ENCODE assay signal across 9 cellular contexts in genomic region chr14:75274045-75274898, GRCh38. TPM values are rescaled to one million over a fixed set of nuclear protein-coding genes. Genes with fewer than 3 reads are reported as not detected.
DNase-seq lines count a peak whose midpoint lies in the region; ATAC-seq and TF ChIP-seq lines count a peak whose summit lies in the region.
"Had no signal": no experiment of that assay in that cellular context is flagged by ENCODE, and none has a peak within 500 bp of the region (broad histone marks: within the 10 kb centered on the region; RNA-seq: fewer than 3 reads in every experiment).

No MANE protein-coding gene starts in this region.

- intact Hi-C loops in esophagus squamous epithelium (cut with DNase I) = no loop called here

- no peak overlapping the region for H2AFZ ChIP-seq in ACC112 (ENCODE audit: low read length, unreplicated experiment)

- DNase-seq in SJCRH30 = no peak
- DNase-seq in esophagus squamous epithelium (lab: John Stamatoyannopoulos, UW) = no peak
- peak; percentile 75 for DNase-seq in pons (ENCODE audit: low spot score)
- no peak for DNase-seq in amniotic stem cell (lab: John Stamatoyannopoulos, UW)
- DNase-seq in erythroblast (lab: John Stamatoyannopoulos, UW) = no peak
- no peak for DNase-seq in NCI-H345 treated with DMSO at 0.1 percent for 48 hours (lab: John Stamatoyannopoulos, UW; ENCODE audit: unreplicated experiment)
- DNase-seq: stimulated activated CD4-positive, alpha-beta T cell treated with anti-CD3 and anti-CD28 coated beads, Interleukin-2, amount 100 ng/mL, for 48 hours had no signal

- TF ChIP-seq POLR2A in esophagus squamous epithelium (IDR thresholded peaks at IDR 0.05) (no peak), erythroblast (IDR thresholded peaks at IDR 0.05; ENCODE audit: low read length) (no peak)

- 71 to 75% methylated on average over 6 of the region's 6 CpGs for WGBS in esophagus squamous epithelium, 2 donors

- no peak for TF ChIP-seq CTCF in esophagus squamous epithelium (IDR thresholded peaks at IDR 0.05)

- H3K4me1 ChIP-seq in ACC112 (ENCODE audit: control insufficient read depth, insufficient read depth, low read length, unreplicated experiment) (peaks cover 21% of the 10 kb centered on the region), SJCRH30 (peaks cover 4% of the 10 kb centered on the region; the same call in 1 of the 2 replicates), esophagus squamous epithelium (peaks cover 36 to 64% (median 43%) of the 10 kb centered on the region in 3 donors)

- H3K27ac ChIP-seq in ACC112 (ENCODE audit: low read depth, low read length) = peak overlapping the region; percentile 69
- 0 out of 2 replicates have a peak overlapping the region, but pooled peaks have one; percentile 3 for H3K27ac ChIP-seq in SJCRH30
- H3K27ac ChIP-seq in esophagus squamous epithelium = peak overlapping the region; percentile 61 to 95 (median 85)

- H3K36me3 ChIP-seq in ACC112 (ENCODE audit: insufficient read depth, low read length) = no peaks in the 10 kb centered on the region
- no peaks in the 10 kb centered on the region for H3K36me3 ChIP-seq in SJCRH30
- H3K36me3 ChIP-seq in esophagus squamous epithelium = peaks cover 0 to 3% (median 0%) of the 10 kb centered on the region in 3 donors

- H3K27me3 ChIP-seq in ACC112 (ENCODE audit: insufficient read depth, low read length) (no peaks in the 10 kb centered on the region), SJCRH30 (no peaks in the 10 kb centered on the region), esophagus squamous epithelium (no peaks in the 10 kb centered on the region)

- H3K9me3 ChIP-seq in SJCRH30 (replicated peaks) (no peaks in the 10 kb centered on the region), esophagus squamous epithelium (no peaks in the 10 kb centered on the region)

- H3K79me2 ChIP-seq in ACC112 (ENCODE audit: control insufficient read depth, insufficient read depth, low read length, unreplicated experiment) = peaks cover 5% of the 10 kb centered on the region

- no peak overlapping the region for H3K4me3 ChIP-seq in ACC112 (ENCODE audit: low read depth, low read length)
- H3K4me3 ChIP-seq in SJCRH30 = no peak overlapping the region
- no peak overlapping the region for H3K4me3 ChIP-seq in esophagus squamous epithelium

- ATAC-seq in HG02610 (IDR thresholded peaks at IDR 0.05; ENCODE audit: unreplicated experiment) = no peak

RNA-seq across cellular contexts. Expression of gene FOS, which starts 4.4 kb away (rescaled TPM):
- 2.9 and 3.1 TPM in 2 replicates for total RNA-seq in SJCRH30 (2014; rRNA removed; shearing (Covaris generic))
- 100 to 1,000 TPM in 1 of 4 donors, 10 to 100 TPM in 3; 62.2 to 181 (median 88.6) TPM for total RNA-seq in esophagus squamous epithelium

Comparison
In these comparisons a context has a peak if more than half of its experiments do, and no peak if none do; other contexts are left out.
1. H3K27ac ChIP-seq: peak in every context shown above with its lines; median percentile 85 in esophagus squamous epithelium; 69 in ACC112; 3 in SJCRH30.
2. RNA of gene FOS, which starts 4.4 kb away (total RNA-seq): 62.2 to 181 TPM in esophagus squamous epithelium; 2.9 to 3.1 TPM in SJCRH30; every median in the first group is over 10 times any median in the second.